15 cellular contexts compared by ENCODE assay signal in the genomic region with DNA sequence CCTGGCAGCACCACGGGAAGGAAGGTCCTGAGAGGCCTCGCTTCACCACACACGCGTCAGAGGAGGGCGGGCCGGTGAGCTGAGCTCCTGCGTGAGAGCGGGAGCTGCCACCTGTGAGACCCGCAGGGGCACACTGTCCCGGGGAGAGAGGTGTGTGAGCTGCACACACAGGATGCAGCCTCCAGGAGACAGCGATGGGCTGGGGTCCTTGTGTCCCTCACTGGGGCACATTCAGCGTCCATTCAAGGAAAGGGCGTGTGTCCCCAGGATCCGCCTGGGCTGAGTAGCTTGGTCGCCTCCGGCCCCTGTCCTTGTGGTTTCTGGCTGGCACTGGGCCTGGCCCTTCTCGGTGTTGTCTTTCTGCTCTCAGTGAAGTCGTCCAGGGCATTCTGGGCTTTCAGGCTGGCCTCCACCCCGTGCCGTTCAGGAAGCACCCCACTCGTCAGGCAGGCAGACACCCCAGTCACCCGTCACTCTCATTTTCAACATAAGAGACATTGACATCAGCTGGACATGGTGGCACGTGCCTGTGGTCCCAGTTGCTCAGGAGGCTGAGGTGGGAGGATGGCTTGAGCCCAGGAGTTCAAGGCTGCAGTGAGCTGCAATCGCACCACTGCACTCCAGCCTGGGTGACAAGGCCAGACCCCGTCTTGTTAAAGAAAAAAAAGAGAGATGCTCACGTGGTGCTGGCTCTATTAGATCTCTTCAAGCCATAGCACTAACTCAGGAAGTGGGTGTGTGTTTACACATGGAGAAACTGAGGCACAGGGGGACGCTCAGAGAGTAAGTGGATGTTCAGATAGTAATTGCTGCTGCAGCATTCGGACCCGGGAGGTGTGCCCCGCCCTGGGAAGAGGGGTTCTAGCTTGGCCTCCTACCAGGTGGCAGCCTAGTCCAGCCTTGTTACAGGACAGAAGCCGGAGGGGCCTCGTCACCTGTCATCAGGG.
A peak's percentile ranks its signal among the peaks of the same experiment; 100 is the strongest.
DNase-seq lines count a peak whose midpoint lies in the region; ATAC-seq and TF ChIP-seq lines count a peak whose summit lies in the region.
"Had no signal": no experiment of that assay in that cellular context is flagged by ENCODE, and none has a peak within 500 bp of the region (broad histone marks: within the 10 kb centered on the region; RNA-seq: fewer than 3 reads in every experiment).

No MANE protein-coding gene starts in this region.

- H3K27me3 ChIP-seq in ovary = no peaks in the 10 kb centered on the region
- H3K27me3 ChIP-seq: pancreas, sigmoid colon, suprapubic skin had no signal

- no peak for TF ChIP-seq EP300 in ovary (IDR thresholded peaks at IDR 0.05)

- 78 to 84% (median 78%) methylated on average over 32 of the region's 32 CpGs for WGBS in ovary, 3 donors

- H3K4me3 ChIP-seq in ovary = no peak overlapping the region
- H3K4me3 ChIP-seq: pancreas, sigmoid colon, suprapubic skin had no signal

- DNase-seq in cardiac septum (ENCODE audit: low spot score) (peak; percentile 29), Right ventricle myocardium inferior (ENCODE audit: missing footprints) (no peak), mesenteric fat pad (ENCODE audit: low spot score) (peak; percentile 82), ureter (ENCODE audit: low spot score) (peak; percentile 32), NCI-H1694 (lab: John Stamatoyannopoulos, UW) (no peak), ovary (no peak), DMS 273 (lab: John Stamatoyannopoulos, UW; ENCODE audit: unreplicated experiment) (no peak)
- peak; percentile 33 for DNase-seq in activated CD8-positive, alpha-beta memory T cell treated with anti-CD3 and anti-CD28 coated beads, Interleukin-2, amount 50 U/mL, for 48 hours
- DNase-seq: mesendoderm; naive thymus-derived CD4-positive, alpha-beta T cell; NCI-H1417 had no signal

- no peaks in the 10 kb centered on the region for H3K9me3 ChIP-seq in ovary
- H3K9me3 ChIP-seq: pancreas, sigmoid colon, suprapubic skin had no signal

- no peak for TF ChIP-seq POLR2A in ovary (IDR thresholded peaks at IDR 0.05)

- no peak overlapping the region for H3K27ac ChIP-seq in ovary
- H3K27ac ChIP-seq: C4-2B, pancreas, sigmoid colon, suprapubic skin had no signal

- intact Hi-C loops in cardiac septum (cut with DNase I) = no loop called here
- intact Hi-C loops in Right ventricle myocardium inferior (cut with DNase I) = no loop called here
- intact Hi-C loops in ovary (cut with DNase I) = no loop called here

- no peak for ATAC-seq in Right ventricle myocardium inferior
- ATAC-seq: naive thymus-derived CD4-positive, alpha-beta T cell; pancreas had no signal

- H3K4me1 ChIP-seq in ovary (ENCODE audit: insufficient read depth) = no peaks in the 10 kb centered on the region
- H3K4me1 ChIP-seq: pancreas, sigmoid colon, suprapubic skin had no signal

- TF ChIP-seq CTCF in ovary (IDR thresholded peaks at IDR 0.05) = no peak

- H3K36me3 ChIP-seq in ovary = no peaks in the 10 kb centered on the region
- H3K36me3 ChIP-seq: pancreas, sigmoid colon, suprapubic skin had no signal

Comparison
In these comparisons a context has a peak if more than half of its experiments do, and no peak if none do; other contexts are left out.
1. DNase-seq: peak in cardiac septum (single experiment), activated CD8-positive, alpha-beta memory T cell treated with anti-CD3 and anti-CD28 coated beads, Interleukin-2, amount 50 U/mL, for 48 hours (single experiment), mesenteric fat pad (single experiment) and ureter (single experiment); none in Right ventricle myocardium inferior (single experiment), NCI-H1694 (single experiment), ovary (0 of 5) and DMS 273 (single experiment).